Comparison of ENCODE assay signal across 1 cellular context in the genomic region with DNA sequence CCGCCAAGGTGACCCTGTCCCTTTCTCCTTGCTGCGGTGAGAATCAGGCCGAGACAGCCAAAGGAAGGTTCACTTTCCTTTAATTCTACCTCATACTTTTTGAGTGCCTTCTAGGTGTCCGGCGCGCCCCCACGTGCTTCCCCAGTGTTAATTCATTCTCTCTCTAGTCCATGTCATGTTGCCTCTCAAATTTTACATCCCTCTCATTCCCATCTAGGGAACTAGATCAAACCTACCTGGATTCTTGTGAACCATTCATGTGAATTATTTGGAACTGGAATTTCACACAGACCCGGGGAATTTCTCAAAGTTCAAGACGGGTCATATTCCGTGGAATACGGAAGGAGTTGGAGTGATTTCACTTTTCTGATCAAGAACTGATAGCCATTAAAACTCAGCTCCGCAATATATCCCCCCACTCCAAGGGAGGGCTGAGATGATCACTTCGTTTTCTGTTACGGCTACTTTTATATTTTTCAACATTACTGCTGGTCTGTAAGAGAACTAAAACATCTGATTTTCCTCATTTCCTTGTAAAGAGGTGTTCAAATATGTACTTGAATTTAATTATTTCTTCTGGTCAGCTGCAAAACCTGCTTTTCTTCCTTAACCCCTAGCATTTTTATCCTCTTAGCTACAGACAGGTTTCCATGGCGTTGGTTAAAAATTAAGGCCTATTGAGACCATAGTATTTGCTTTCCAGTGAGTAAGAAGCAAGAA.
TF ChIP-seq lines count a peak whose summit lies in the region.

No MANE protein-coding gene starts in this region.

TF ChIP-seq in K562, 482 proteins besides CTCF, POLR2A, EP300 and RAD21 (continued from another document and continues in another):
- TF ChIP-seq, protein P1, sequence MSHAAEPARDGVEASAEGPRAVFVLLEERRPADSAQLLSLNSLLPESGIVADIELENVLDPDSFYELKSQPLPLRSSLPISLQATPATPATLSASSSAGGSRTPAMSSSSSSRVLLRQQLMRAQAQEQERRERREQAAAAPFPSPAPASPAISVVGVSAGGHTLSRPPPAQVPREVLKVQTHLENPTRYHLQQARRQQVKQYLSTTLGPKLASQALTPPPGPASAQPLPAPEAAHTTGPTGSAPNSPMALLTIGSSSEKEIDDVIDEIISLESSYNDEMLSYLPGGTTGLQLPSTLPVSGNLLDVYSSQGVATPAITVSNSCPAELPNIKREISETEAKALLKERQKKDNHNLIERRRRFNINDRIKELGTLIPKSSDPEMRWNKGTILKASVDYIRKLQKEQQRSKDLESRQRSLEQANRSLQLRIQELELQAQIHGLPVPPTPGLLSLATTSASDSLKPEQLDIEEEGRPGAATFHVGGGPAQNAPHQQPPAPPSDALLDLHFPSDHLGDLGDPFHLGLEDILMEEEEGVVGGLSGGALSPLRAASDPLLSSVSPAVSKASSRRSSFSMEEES (CRISPR knock-in tag; IDR thresholded peaks at IDR 0.05) = no peak
- no peak for TF ChIP-seq FOS (IDR thresholded peaks at IDR 0.05; ENCODE audit: extremely low read depth, insufficient read length)
- TF ChIP-seq NR2C1 (IDR thresholded peaks at IDR 0.05) = no peak
- TF ChIP-seq NR2C1 (tag; IDR thresholded peaks at IDR 0.05) = no peak
- no peak for TF ChIP-seq MEF2A (IDR thresholded peaks at IDR 0.05; ENCODE audit: control insufficient read depth, low read depth, low read length)
- TF ChIP-seq, protein P2, sequence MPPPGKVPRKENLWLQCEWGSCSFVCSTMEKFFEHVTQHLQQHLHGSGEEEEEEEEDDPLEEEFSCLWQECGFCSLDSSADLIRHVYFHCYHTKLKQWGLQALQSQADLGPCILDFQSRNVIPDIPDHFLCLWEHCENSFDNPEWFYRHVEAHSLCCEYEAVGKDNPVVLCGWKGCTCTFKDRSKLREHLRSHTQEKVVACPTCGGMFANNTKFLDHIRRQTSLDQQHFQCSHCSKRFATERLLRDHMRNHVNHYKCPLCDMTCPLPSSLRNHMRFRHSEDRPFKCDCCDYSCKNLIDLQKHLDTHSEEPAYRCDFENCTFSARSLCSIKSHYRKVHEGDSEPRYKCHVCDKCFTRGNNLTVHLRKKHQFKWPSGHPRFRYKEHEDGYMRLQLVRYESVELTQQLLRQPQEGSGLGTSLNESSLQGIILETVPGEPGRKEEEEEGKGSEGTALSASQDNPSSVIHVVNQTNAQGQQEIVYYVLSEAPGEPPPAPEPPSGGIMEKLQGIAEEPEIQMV (tag; conservative IDR thresholded peaks at IDR 0.05; ENCODE audit: low read depth) = peak; percentile 60
- TF ChIP-seq ESRRA (IDR thresholded peaks at IDR 0.05; ENCODE audit: borderline replicate concordance, low read depth) = peak; percentile 94; the same call in 1 of the 2 replicates
- TF ChIP-seq, protein P3, sequence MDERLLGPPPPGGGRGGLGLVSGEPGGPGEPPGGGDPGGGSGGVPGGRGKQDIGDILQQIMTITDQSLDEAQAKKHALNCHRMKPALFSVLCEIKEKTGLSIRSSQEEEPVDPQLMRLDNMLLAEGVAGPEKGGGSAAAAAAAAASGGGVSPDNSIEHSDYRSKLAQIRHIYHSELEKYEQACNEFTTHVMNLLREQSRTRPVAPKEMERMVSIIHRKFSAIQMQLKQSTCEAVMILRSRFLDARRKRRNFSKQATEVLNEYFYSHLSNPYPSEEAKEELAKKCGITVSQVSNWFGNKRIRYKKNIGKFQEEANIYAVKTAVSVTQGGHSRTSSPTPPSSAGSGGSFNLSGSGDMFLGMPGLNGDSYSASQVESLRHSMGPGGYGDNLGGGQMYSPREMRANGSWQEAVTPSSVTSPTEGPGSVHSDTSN (CRISPR knock-in tag; IDR thresholded peaks at IDR 0.05; ENCODE audit: low read depth) = no peak
- TF ChIP-seq, protein P3 (tag; conservative IDR thresholded peaks at IDR 0.05; ENCODE audit: low read depth) = 0 out of 2 replicates have a peak, but pooled peaks have one; percentile 15
- 0 out of 2 replicates have a peak, but pooled peaks have one; percentile 34 for TF ChIP-seq ZNF445 (CRISPR knock-in tag; IDR thresholded peaks at IDR 0.05; ENCODE audit: low read depth)
- TF ChIP-seq KLF16 (IDR thresholded peaks at IDR 0.05) = 0 out of 2 replicates have a peak, but pooled peaks have one; percentile 9
- peak; percentile 12 for TF ChIP-seq NUFIP1 (IDR thresholded peaks at IDR 0.05; ENCODE audit: partially characterized antibody)
- TF ChIP-seq ZNF354B (CRISPR knock-in tag; IDR thresholded peaks at IDR 0.05) = no peak
- peak in 1 of 2 experiments; percentile 16; a peak in 3 of 4 replicates for TF ChIP-seq ARNT (IDR thresholded peaks at IDR 0.05)
- TF ChIP-seq NR2C2 (CRISPR knock-in tag; IDR thresholded peaks at IDR 0.05) = no peak
- peak; percentile 41 for TF ChIP-seq NR2C2 (tag; IDR thresholded peaks at IDR 0.05)
- TF ChIP-seq ZFP30 (CRISPR knock-in tag; IDR thresholded peaks at IDR 0.05; ENCODE audit: borderline replicate concordance) = no peak
- no peak for TF ChIP-seq MYBL2 (IDR thresholded peaks at IDR 0.05; ENCODE audit: low read depth)
- TF ChIP-seq MYBL2 (CRISPR knock-in tag; IDR thresholded peaks at IDR 0.05; ENCODE audit: borderline replicate concordance) = no peak
- TF ChIP-seq, protein P4, sequence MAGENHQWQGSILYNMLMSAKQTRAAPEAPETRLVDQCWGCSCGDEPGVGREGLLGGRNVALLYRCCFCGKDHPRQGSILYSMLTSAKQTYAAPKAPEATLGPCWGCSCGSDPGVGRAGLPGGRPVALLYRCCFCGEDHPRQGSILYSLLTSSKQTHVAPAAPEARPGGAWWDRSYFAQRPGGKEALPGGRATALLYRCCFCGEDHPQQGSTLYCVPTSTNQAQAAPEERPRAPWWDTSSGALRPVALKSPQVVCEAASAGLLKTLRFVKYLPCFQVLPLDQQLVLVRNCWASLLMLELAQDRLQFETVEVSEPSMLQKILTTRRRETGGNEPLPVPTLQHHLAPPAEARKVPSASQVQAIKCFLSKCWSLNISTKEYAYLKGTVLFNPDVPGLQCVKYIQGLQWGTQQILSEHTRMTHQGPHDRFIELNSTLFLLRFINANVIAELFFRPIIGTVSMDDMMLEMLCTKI (IDR thresholded peaks at IDR 0.05; ENCODE audit: partially characterized antibody) = no peak
- TF ChIP-seq, protein P5, sequence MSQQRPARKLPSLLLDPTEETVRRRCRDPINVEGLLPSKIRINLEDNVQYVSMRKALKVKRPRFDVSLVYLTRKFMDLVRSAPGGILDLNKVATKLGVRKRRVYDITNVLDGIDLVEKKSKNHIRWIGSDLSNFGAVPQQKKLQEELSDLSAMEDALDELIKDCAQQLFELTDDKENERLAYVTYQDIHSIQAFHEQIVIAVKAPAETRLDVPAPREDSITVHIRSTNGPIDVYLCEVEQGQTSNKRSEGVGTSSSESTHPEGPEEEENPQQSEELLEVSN (IDR thresholded peaks at IDR 0.05; ENCODE audit: borderline replicate concordance in 1 of 2, extremely low read depth in 1 of 2, insufficient read depth in 1 of 2, insufficient read length in 1 of 2, low read depth in 1 of 2, low read length in 1 of 2, poor library complexity in 1 of 2, severe bottlenecking in 1 of 2) = no peak
- TF ChIP-seq, protein P6, sequence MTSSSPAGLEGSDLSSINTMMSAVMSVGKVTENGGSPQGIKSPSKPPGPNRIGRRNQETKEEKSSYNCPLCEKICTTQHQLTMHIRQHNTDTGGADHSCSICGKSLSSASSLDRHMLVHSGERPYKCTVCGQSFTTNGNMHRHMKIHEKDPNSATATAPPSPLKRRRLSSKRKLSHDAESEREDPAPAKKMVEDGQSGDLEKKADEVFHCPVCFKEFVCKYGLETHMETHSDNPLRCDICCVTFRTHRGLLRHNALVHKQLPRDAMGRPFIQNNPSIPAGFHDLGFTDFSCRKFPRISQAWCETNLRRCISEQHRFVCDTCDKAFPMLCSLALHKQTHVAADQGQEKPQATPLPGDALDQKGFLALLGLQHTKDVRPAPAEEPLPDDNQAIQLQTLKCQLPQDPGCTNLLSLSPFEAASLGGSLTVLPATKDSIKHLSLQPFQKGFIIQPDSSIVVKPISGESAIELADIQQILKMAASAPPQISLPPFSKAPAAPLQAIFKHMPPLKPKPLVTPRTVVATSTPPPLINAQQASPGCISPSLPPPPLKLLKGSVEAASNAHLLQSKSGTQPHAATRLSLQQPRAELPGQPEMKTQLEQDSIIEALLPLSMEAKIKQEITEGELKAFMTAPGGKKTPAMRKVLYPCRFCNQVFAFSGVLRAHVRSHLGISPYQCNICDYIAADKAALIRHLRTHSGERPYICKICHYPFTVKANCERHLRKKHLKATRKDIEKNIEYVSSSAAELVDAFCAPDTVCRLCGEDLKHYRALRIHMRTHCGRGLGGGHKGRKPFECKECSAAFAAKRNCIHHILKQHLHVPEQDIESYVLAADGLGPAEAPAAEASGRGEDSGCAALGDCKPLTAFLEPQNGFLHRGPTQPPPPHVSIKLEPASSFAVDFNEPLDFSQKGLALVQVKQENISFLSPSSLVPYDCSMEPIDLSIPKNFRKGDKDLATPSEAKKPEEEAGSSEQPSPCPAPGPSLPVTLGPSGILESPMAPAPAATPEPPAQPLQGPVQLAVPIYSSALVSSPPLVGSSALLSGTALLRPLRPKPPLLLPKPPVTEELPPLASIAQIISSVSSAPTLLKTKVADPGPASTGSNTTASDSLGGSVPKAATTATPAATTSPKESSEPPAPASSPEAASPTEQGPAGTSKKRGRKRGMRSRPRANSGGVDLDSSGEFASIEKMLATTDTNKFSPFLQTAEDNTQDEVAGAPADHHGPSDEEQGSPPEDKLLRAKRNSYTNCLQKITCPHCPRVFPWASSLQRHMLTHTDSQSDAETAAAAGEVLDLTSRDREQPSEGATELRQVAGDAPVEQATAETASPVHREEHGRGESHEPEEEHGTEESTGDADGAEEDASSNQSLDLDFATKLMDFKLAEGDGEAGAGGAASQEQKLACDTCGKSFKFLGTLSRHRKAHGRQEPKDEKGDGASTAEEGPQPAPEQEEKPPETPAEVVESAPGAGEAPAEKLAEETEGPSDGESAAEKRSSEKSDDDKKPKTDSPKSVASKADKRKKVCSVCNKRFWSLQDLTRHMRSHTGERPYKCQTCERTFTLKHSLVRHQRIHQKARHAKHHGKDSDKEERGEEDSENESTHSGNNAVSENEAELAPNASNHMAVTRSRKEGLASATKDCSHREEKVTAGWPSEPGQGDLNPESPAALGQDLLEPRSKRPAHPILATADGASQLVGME (CRISPR knock-in tag; IDR thresholded peaks at IDR 0.05) = no peak
- no peak for TF ChIP-seq U2AF2 (optimal IDR thresholded peaks at IDR 0.05; ENCODE audit: low read depth, low read length)
- TF ChIP-seq SRSF1 (IDR thresholded peaks at IDR 0.05; ENCODE audit: low read depth, low read length) = no peak
- TF ChIP-seq, protein P7, sequence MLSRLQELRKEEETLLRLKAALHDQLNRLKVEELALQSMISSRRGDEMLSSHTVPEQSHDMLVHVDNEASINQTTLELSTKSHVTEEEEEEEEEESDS (CRISPR knock-in tag; IDR thresholded peaks at IDR 0.05) = no peak
- TF ChIP-seq ZC3H11A (IDR thresholded peaks at IDR 0.05; ENCODE audit: low read depth, low read length) = 0 out of 2 replicates have a peak, but pooled peaks have one; percentile 12
- peak; percentile 67; the same call in 1 of the 2 replicates for TF ChIP-seq ZNF589 (CRISPR knock-in tag; IDR thresholded peaks at IDR 0.05; ENCODE audit: low read depth)
- TF ChIP-seq, protein P8, sequence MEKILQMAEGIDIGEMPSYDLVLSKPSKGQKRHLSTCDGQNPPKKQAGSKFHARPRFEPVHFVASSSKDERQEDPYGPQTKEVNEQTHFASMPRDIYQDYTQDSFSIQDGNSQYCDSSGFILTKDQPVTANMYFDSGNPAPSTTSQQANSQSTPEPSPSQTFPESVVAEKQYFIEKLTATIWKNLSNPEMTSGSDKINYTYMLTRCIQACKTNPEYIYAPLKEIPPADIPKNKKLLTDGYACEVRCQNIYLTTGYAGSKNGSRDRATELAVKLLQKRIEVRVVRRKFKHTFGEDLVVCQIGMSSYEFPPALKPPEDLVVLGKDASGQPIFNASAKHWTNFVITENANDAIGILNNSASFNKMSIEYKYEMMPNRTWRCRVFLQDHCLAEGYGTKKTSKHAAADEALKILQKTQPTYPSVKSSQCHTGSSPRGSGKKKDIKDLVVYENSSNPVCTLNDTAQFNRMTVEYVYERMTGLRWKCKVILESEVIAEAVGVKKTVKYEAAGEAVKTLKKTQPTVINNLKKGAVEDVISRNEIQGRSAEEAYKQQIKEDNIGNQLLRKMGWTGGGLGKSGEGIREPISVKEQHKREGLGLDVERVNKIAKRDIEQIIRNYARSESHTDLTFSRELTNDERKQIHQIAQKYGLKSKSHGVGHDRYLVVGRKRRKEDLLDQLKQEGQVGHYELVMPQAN (IDR thresholded peaks at IDR 0.05; ENCODE audit: borderline replicate concordance) = peak; percentile 74; the same call in 1 of the 2 replicates
- 0 out of 2 replicates have a peak, but pooled peaks have one; percentile 3 for TF ChIP-seq EP400 (IDR thresholded peaks at IDR 0.05)
- peak; percentile 71 for TF ChIP-seq BRD9 (IDR thresholded peaks at IDR 0.05; ENCODE audit: low read depth, partially characterized antibody)
- no peak for TF ChIP-seq NCOA1 (IDR thresholded peaks at IDR 0.05; ENCODE audit: low read depth)
- TF ChIP-seq HOXB6 (CRISPR knock-in tag; IDR thresholded peaks at IDR 0.05; ENCODE audit: borderline replicate concordance) = no peak
- TF ChIP-seq SNIP1 (IDR thresholded peaks at IDR 0.05; ENCODE audit: low read depth) = no peak
- no peak for TF ChIP-seq BCL6 (CRISPR knock-in tag; IDR thresholded peaks at IDR 0.05)
- 0 out of 2 replicates have a peak, but pooled peaks have one; percentile 13 for TF ChIP-seq ELF1 (tag; IDR thresholded peaks at IDR 0.05)
- TF ChIP-seq, protein P9, sequence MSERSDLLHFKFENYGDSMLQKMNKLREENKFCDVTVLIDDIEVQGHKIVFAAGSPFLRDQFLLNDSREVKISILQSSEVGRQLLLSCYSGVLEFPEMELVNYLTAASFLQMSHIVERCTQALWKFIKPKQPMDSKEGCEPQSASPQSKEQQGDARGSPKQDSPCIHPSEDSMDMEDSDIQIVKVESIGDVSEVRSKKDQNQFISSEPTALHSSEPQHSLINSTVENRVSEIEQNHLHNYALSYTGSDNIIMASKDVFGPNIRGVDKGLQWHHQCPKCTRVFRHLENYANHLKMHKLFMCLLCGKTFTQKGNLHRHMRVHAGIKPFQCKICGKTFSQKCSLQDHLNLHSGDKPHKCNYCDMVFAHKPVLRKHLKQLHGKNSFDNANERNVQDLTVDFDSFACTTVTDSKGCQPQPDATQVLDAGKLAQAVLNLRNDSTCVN (CRISPR knock-in tag; IDR thresholded peaks at IDR 0.05) = no peak
- TF ChIP-seq ZNF24 (IDR thresholded peaks at IDR 0.05) = no peak
- no peak for TF ChIP-seq STAG1 (CRISPR knock-in tag; IDR thresholded peaks at IDR 0.05; ENCODE audit: borderline replicate concordance)
